In the genomic region with DNA sequence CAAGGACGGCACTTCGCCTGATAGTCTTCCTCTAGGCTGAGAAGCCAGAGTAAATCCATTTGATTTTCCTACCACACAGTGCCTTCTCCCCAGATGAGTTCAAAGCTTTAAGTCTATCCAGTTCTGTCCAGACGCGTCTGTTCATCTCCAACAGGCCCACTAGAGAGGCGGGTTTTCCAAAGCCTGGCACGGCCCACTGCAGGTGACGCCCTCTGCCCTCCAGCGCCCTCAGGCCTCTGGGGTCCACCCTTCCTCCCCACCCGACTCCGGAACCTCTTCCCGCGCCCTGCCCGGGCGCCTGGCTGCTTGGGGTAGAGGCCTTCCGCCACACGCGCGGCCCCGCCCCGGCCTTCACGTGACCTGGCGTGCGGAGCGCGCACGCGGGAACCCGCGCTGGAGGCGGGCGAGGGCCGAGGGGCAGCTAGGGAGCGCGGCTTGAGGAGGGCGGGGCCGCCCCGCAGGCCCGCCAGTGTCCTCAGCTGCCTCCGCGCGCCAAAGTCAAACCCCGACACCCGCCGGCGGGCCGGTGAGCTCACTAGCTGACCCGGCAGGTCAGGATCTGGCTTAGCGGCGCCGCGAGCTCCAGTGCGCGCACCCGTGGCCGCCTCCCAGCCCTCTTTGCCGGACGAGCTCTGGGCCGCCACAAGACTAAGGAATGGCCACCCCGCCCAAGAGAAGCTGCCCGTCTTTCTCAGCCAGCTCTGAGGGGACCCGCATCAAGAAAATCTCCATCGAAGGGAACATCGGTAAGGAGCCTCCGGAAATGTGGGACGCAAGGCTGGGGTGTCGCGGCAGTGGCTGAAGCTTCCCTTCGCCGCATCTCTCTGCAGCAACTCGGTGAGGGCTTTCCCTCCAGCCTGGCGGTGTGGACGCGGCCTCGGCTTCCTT, we compare ENCODE assay signal across 8 cellular contexts. TPM values are rescaled to one million over a fixed set of nuclear protein-coding genes. Genes with fewer than 3 reads are reported as not detected.
DNase-seq lines count a peak whose midpoint lies in the region; ATAC-seq and TF ChIP-seq lines count a peak whose summit lies in the region.

A gene (plus strand): TSS at position 469 of the 888 bp plus-strand sequence. CDS start 187 bp downstream, at position 656.

- peak; percentile 96 for ATAC-seq in SK-N-SH treated with all-trans-retinoic acid at 6 μM for 48 hours
- ATAC-seq in omental fat pad (ENCODE audit: low FRiP score), result peak; percentile 97

- peak within 1 kb of the TSS; percentile 85 for H3K4me3 ChIP-seq in GM08714 (ENCODE audit: low read length)

- H3K4me3 Mint-ChIP-seq in HFFc6, result peak within 1 kb of the TSS; percentile 91
- peak within 1 kb of the TSS; percentile 94 for H3K4me3 Mint-ChIP-seq in activated naive CD4-positive, alpha-beta T cell treated with anti-CD3 and anti-CD28 coated beads, Interleukin-2, amount 50 U/mL, for 24 hours

- peak within 1 kb of the TSS; percentile 92 for H3K27ac Mint-ChIP-seq in HFFc6
- peak within 1 kb of the TSS; percentile 92 for H3K27ac Mint-ChIP-seq in activated naive CD4-positive, alpha-beta T cell treated with anti-CD3 and anti-CD28 coated beads, Interleukin-2, amount 50 U/mL, for 24 hours

- H3K4me1 Mint-ChIP-seq in HFFc6 (ENCODE audit: low read depth), result peaks cover 55% of the 10 kb centered on the region
- H3K4me1 Mint-ChIP-seq in activated naive CD4-positive, alpha-beta T cell treated with anti-CD3 and anti-CD28 coated beads, Interleukin-2, amount 50 U/mL, for 24 hours, result peaks cover 45% of the 10 kb centered on the region

- peak within 1 kb of the TSS; percentile 62 for H3K27ac ChIP-seq in temporal lobe (ENCODE audit: low read depth, low read length)

- DNase-seq in HFFc6 (peak; percentile 89), NAMALWA (ENCODE audit: low spot score) (peak; percentile 93), glomerular visceral epithelial cell (ENCODE audit: extremely low spot score) (peak; percentile 97), omental fat pad (ENCODE audit: low spot score) (peak; percentile 50)

- H3K27me3 Mint-ChIP-seq in HFFc6 (ENCODE audit: insufficient read depth), result no peaks in the 10 kb centered on the region; the same call in 1 of the 2 replicates
- H3K27me3 Mint-ChIP-seq in activated naive CD4-positive, alpha-beta T cell treated with anti-CD3 and anti-CD28 coated beads, Interleukin-2, amount 50 U/mL, for 24 hours, result no peaks in the 10 kb centered on the region

- H3K36me3 Mint-ChIP-seq in HFFc6 (ENCODE audit: low read depth), result peaks cover 26% of the 10 kb centered on the region; the same call in 1 of the 2 replicates
- H3K36me3 Mint-ChIP-seq in activated naive CD4-positive, alpha-beta T cell treated with anti-CD3 and anti-CD28 coated beads, Interleukin-2, amount 50 U/mL, for 24 hours, result peaks cover 3% of the 10 kb centered on the region

- TF ChIP-seq CTCF in HFFc6 (IDR thresholded peaks at IDR 0.05) (no peak), omental fat pad (IDR thresholded peaks at IDR 0.05) (no peak)

- H3K9me3 Mint-ChIP-seq in HFFc6, result no peaks in the 10 kb centered on the region
- H3K9me3 Mint-ChIP-seq in activated naive CD4-positive, alpha-beta T cell treated with anti-CD3 and anti-CD28 coated beads, Interleukin-2, amount 50 U/mL, for 24 hours, result no peaks in the 10 kb centered on the region

TF ChIP-seq in SK-N-SH treated with all-trans-retinoic acid at 6 μM for 48 hours, 23 proteins besides CTCF, POLR2A, EP300 and RAD21:
- TF ChIP-seq ZC3H10 (CRISPR knock-in tag; IDR thresholded peaks at IDR 0.05), result no peak
- TF ChIP-seq, protein P1, sequence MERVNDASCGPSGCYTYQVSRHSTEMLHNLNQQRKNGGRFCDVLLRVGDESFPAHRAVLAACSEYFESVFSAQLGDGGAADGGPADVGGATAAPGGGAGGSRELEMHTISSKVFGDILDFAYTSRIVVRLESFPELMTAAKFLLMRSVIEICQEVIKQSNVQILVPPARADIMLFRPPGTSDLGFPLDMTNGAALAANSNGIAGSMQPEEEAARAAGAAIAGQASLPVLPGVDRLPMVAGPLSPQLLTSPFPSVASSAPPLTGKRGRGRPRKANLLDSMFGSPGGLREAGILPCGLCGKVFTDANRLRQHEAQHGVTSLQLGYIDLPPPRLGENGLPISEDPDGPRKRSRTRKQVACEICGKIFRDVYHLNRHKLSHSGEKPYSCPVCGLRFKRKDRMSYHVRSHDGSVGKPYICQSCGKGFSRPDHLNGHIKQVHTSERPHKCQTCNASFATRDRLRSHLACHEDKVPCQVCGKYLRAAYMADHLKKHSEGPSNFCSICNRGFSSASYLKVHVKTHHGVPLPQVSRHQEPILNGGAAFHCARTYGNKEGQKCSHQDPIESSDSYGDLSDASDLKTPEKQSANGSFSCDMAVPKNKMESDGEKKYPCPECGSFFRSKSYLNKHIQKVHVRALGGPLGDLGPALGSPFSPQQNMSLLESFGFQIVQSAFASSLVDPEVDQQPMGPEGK (CRISPR knock-in tag; IDR thresholded peaks at IDR 0.05; ENCODE audit: borderline replicate concordance), result no peak
- no peak for TF ChIP-seq ZNF70 (CRISPR knock-in tag; IDR thresholded peaks at IDR 0.05)
- no peak for TF ChIP-seq TOX (CRISPR knock-in tag; IDR thresholded peaks at IDR 0.05; ENCODE audit: borderline replicate concordance)
- TF ChIP-seq, protein P2, sequence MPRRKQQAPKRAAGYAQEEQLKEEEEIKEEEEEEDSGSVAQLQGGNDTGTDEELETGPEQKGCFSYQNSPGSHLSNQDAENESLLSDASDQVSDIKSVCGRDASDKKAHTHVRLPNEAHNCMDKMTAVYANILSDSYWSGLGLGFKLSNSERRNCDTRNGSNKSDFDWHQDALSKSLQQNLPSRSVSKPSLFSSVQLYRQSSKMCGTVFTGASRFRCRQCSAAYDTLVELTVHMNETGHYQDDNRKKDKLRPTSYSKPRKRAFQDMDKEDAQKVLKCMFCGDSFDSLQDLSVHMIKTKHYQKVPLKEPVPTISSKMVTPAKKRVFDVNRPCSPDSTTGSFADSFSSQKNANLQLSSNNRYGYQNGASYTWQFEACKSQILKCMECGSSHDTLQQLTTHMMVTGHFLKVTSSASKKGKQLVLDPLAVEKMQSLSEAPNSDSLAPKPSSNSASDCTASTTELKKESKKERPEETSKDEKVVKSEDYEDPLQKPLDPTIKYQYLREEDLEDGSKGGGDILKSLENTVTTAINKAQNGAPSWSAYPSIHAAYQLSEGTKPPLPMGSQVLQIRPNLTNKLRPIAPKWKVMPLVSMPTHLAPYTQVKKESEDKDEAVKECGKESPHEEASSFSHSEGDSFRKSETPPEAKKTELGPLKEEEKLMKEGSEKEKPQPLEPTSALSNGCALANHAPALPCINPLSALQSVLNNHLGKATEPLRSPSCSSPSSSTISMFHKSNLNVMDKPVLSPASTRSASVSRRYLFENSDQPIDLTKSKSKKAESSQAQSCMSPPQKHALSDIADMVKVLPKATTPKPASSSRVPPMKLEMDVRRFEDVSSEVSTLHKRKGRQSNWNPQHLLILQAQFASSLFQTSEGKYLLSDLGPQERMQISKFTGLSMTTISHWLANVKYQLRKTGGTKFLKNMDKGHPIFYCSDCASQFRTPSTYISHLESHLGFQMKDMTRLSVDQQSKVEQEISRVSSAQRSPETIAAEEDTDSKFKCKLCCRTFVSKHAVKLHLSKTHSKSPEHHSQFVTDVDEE (CRISPR knock-in tag; IDR thresholded peaks at IDR 0.05), result peak; percentile 79
- peak; percentile 59; the same call in 1 of the 2 replicates for TF ChIP-seq CSDC2 (CRISPR knock-in tag; IDR thresholded peaks at IDR 0.05)
- no peak for TF ChIP-seq ZNF565 (CRISPR knock-in tag; conservative IDR thresholded peaks at IDR 0.05; ENCODE audit: low read depth)
- TF ChIP-seq, protein P3, sequence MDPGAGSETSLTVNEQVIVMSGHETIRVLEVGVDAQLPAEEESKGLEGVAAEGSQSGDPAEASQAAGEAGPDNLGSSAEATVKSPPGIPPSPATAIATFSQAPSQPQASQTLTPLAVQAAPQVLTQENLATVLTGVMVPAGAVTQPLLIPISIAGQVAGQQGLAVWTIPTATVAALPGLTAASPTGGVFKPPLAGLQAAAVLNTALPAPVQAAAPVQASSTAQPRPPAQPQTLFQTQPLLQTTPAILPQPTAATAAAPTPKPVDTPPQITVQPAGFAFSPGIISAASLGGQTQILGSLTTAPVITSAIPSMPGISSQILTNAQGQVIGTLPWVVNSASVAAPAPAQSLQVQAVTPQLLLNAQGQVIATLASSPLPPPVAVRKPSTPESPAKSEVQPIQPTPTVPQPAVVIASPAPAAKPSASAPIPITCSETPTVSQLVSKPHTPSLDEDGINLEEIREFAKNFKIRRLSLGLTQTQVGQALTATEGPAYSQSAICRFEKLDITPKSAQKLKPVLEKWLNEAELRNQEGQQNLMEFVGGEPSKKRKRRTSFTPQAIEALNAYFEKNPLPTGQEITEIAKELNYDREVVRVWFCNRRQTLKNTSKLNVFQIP (CRISPR knock-in tag; IDR thresholded peaks at IDR 0.05; ENCODE audit: borderline replicate concordance, low read depth), result 0 out of 2 replicates have a peak, but pooled peaks have one; percentile 34
- no peak for TF ChIP-seq ISL1 (CRISPR knock-in tag; IDR thresholded peaks at IDR 0.05)
- TF ChIP-seq ZNF8 (CRISPR knock-in tag; IDR thresholded peaks at IDR 0.05), result no peak

RNA-seq across cellular contexts. Expression of the gene that starts here (rescaled TPM):
- 10 to 100 TPM; 13.1 to 23.9 (median 22.3) TPM for total RNA-seq in HFFc6 (2021; fragmentation: NEBNext Ultra II Directional; extraction: Animal tissue kit (Norgen Biotek cat#: 25700))
- total RNA-seq in omental fat pad (10 to 100 TPM in 3 of 4 donors, 1 to 10 TPM in 1; 9.8 to 21.9 (median 14.2) TPM), temporal lobe (65.9 TPM)

Comparison
In these comparisons a context has a peak if more than half of its experiments do, and no peak if none do; other contexts are left out.
1. Peak in every context shown above with its lines: DNase-seq, ATAC-seq, H3K4me3 ChIP-seq and H3K27ac ChIP-seq.